1 cellular context compared by ENCODE assay signal in the genomic region with DNA sequence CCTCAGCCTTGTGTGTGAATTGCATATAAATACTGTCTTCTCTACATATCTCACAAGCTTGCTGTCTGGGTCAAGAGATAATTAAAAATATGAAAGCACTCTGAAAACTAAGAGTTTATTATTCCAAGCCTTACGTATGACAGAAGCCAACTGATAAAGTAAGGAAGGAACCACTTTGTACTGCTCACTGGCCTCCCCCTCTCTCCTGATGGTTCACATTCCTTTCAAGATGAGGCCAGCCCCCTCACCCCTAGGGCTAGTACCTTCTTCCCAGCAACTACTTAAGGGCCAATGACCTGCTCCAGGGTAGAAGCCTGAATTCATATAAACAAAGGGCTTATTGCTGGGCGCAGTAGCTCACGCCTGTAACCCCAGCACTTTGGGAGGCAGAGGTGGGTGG.
TF ChIP-seq lines count a peak whose summit lies in the region.

No MANE protein-coding gene starts in this region.

TF ChIP-seq in SK-N-SH treated with all-trans-retinoic acid at 6 μM for 48 hours, 23 proteins besides CTCF, POLR2A, EP300 and RAD21:
- TF ChIP-seq ZNF8 (CRISPR knock-in tag; IDR thresholded peaks at IDR 0.05) = no peak
- TF ChIP-seq CSDC2 (CRISPR knock-in tag; IDR thresholded peaks at IDR 0.05) = no peak
- no peak for TF ChIP-seq SNAI2 (CRISPR knock-in tag; IDR thresholded peaks at IDR 0.05)
- no peak for TF ChIP-seq ZC3H10 (CRISPR knock-in tag; IDR thresholded peaks at IDR 0.05)
- TF ChIP-seq, protein P1, sequence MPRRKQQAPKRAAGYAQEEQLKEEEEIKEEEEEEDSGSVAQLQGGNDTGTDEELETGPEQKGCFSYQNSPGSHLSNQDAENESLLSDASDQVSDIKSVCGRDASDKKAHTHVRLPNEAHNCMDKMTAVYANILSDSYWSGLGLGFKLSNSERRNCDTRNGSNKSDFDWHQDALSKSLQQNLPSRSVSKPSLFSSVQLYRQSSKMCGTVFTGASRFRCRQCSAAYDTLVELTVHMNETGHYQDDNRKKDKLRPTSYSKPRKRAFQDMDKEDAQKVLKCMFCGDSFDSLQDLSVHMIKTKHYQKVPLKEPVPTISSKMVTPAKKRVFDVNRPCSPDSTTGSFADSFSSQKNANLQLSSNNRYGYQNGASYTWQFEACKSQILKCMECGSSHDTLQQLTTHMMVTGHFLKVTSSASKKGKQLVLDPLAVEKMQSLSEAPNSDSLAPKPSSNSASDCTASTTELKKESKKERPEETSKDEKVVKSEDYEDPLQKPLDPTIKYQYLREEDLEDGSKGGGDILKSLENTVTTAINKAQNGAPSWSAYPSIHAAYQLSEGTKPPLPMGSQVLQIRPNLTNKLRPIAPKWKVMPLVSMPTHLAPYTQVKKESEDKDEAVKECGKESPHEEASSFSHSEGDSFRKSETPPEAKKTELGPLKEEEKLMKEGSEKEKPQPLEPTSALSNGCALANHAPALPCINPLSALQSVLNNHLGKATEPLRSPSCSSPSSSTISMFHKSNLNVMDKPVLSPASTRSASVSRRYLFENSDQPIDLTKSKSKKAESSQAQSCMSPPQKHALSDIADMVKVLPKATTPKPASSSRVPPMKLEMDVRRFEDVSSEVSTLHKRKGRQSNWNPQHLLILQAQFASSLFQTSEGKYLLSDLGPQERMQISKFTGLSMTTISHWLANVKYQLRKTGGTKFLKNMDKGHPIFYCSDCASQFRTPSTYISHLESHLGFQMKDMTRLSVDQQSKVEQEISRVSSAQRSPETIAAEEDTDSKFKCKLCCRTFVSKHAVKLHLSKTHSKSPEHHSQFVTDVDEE (CRISPR knock-in tag; IDR thresholded peaks at IDR 0.05) = no peak
- TF ChIP-seq, protein P2, sequence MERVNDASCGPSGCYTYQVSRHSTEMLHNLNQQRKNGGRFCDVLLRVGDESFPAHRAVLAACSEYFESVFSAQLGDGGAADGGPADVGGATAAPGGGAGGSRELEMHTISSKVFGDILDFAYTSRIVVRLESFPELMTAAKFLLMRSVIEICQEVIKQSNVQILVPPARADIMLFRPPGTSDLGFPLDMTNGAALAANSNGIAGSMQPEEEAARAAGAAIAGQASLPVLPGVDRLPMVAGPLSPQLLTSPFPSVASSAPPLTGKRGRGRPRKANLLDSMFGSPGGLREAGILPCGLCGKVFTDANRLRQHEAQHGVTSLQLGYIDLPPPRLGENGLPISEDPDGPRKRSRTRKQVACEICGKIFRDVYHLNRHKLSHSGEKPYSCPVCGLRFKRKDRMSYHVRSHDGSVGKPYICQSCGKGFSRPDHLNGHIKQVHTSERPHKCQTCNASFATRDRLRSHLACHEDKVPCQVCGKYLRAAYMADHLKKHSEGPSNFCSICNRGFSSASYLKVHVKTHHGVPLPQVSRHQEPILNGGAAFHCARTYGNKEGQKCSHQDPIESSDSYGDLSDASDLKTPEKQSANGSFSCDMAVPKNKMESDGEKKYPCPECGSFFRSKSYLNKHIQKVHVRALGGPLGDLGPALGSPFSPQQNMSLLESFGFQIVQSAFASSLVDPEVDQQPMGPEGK (CRISPR knock-in tag; IDR thresholded peaks at IDR 0.05; ENCODE audit: borderline replicate concordance) = no peak
- TF ChIP-seq OSR1 (CRISPR knock-in tag; IDR thresholded peaks at IDR 0.05) = no peak
- TF ChIP-seq, protein P3, sequence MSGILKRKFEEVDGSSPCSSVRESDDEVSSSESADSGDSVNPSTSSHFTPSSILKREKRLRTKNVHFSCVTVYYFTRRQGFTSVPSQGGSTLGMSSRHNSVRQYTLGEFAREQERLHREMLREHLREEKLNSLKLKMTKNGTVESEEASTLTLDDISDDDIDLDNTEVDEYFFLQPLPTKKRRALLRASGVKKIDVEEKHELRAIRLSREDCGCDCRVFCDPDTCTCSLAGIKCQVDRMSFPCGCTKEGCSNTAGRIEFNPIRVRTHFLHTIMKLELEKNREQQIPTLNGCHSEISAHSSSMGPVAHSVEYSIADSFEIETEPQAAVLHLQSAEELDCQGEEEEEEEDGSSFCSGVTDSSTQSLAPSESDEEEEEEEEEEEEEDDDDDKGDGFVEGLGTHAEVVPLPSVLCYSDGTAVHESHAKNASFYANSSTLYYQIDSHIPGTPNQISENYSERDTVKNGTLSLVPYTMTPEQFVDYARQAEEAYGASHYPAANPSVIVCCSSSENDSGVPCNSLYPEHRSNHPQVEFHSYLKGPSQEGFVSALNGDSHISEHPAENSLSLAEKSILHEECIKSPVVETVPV (CRISPR knock-in tag; IDR thresholded peaks at IDR 0.05) = no peak
- TF ChIP-seq TOX (CRISPR knock-in tag; IDR thresholded peaks at IDR 0.05; ENCODE audit: borderline replicate concordance) = no peak
- no peak for TF ChIP-seq RARB (CRISPR knock-in tag; IDR thresholded peaks at IDR 0.05)
